8 cellular contexts compared by ENCODE assay signal in genomic region chr3:124217542-124217941, GRCh38.
DNase-seq lines count a peak whose midpoint lies in the region; ATAC-seq and TF ChIP-seq lines count a peak whose summit lies in the region.

No MANE protein-coding gene starts in this region.

- no peak overlapping the region for H3K4me3 Mint-ChIP-seq in T-helper 17 cell

- no peaks in the 10 kb centered on the region for H3K4me1 Mint-ChIP-seq in T-helper 17 cell

- H2BK15ac ChIP-seq in mesendoderm (replicated peaks; ENCODE audit: low read depth) = no peak overlapping the region

- H4K8ac ChIP-seq in mesendoderm (ENCODE audit: low read depth, low read length) = no peak overlapping the region

- CTCF ChIA-PET in GM10248 (lab: Yijun Ruan, JAX) = no interaction called here

- no peak overlapping the region for H3K18ac ChIP-seq in mesendoderm (ENCODE audit: low read length)

- H3K36me3 Mint-ChIP-seq in T-helper 17 cell (ENCODE audit: low read depth) = no peaks in the 10 kb centered on the region

- peaks cover 11% of the 10 kb centered on the region for H3K27me3 Mint-ChIP-seq in T-helper 17 cell

- DNase-seq in GM10248 (ENCODE audit: extremely low spot score) (peak; percentile 21), MG63 (peak; percentile 59), cerebellar cortex (ENCODE audit: low spot score) (peak; percentile 2), mesendoderm (peak; percentile 84), activated T-cell treated with anti-CD3 and anti-CD28 coated beads for 4 hours (no peak), NCI-H748 (lab: John Stamatoyannopoulos, UW; ENCODE audit: unreplicated experiment) (no peak), T-helper 17 cell (no peak)

- H3K27me3 ChIP-seq in MG63 = peaks cover 14% of the 10 kb centered on the region
- H3K27me3 ChIP-seq in mesendoderm (ENCODE audit: insufficient read depth, low read length, poor library complexity) = no peaks in the 10 kb centered on the region

- no peak overlapping the region for H2BK5ac ChIP-seq in mesendoderm (ENCODE audit: low read length)

- H3K9me3 ChIP-seq in MG63 = no peaks in the 10 kb centered on the region
- H3K9me3 ChIP-seq in T-helper 17 cell (ENCODE audit: control insufficient read depth, low read length, poor library complexity, severe bottlenecking) = no peaks in the 10 kb centered on the region

- H2BK120ac ChIP-seq in mesendoderm (ENCODE audit: low read depth, low read length) = no peak overlapping the region

- no peaks in the 10 kb centered on the region for H3K79me1 ChIP-seq in mesendoderm (ENCODE audit: low read length)

- H3K23ac ChIP-seq in mesendoderm (ENCODE audit: low read length) = no peak overlapping the region

- no peak overlapping the region for H2AK5ac ChIP-seq in mesendoderm (ENCODE audit: low read length)

- no peak overlapping the region for H3K4ac ChIP-seq in mesendoderm (ENCODE audit: low read depth, low read length)

- H3K36me3 ChIP-seq in MG63 (no peaks in the 10 kb centered on the region), mesendoderm (ENCODE audit: control insufficient read depth, insufficient read depth, low read length) (no peaks in the 10 kb centered on the region)

- no peak overlapping the region for H3K9ac ChIP-seq in mesendoderm (ENCODE audit: low read length)

- POLR2A ChIA-PET in GM10248 (lab: Yijun Ruan, JAX) = no interaction called here

- TF ChIP-seq CTCF in GM10248 (IDR thresholded peaks at IDR 0.05; ENCODE audit: control extremely low read depth, extremely low read depth, low read depth, missing control alignments) = no peak

- no peak overlapping the region for H4K5ac ChIP-seq in mesendoderm (ENCODE audit: low read length)

- no peak overlapping the region for H3K27ac ChIP-seq in mesendoderm (ENCODE audit: low read depth, low read length)

- H3K27ac Mint-ChIP-seq in T-helper 17 cell = no peak overlapping the region

- H3K4me3 ChIP-seq in MG63 (no peak overlapping the region), mesendoderm (ENCODE audit: low read length) (no peak overlapping the region)

- no peaks in the 10 kb centered on the region for H3K4me1 ChIP-seq in mesendoderm (ENCODE audit: control insufficient read depth, low read depth, low read length)

- no peaks in the 10 kb centered on the region for H3K79me2 ChIP-seq in mesendoderm (ENCODE audit: control insufficient read depth, insufficient read depth, low read length)

- ATAC-seq in HG02870 (IDR thresholded peaks at IDR 0.05; ENCODE audit: unreplicated experiment) (no peak), T-helper 17 cell (no peak)

- WGBS in mesendoderm (ENCODE audit: extremely low coverage, insufficient coverage, low lambda C conversion rate) = no CpG with 5 or more reads among the region's 3 CpGs

- H3K4me2 ChIP-seq in mesendoderm (ENCODE audit: low read length) = no peak overlapping the region

- H3K56ac ChIP-seq in mesendoderm (ENCODE audit: low read length) = no peak overlapping the region

Comparison
In these comparisons a context has a peak if more than half of its experiments do, and no peak if none do; other contexts are left out.
1. DNase-seq: peak in GM10248 (single experiment), MG63 (single experiment), cerebellar cortex (single experiment) and mesendoderm (single experiment); none in activated T-cell treated with anti-CD3 and anti-CD28 coated beads for 4 hours (single experiment), NCI-H748 (single experiment) and T-helper 17 cell (0 of 3).